In genomic region chr12:32983332-32983731, GRCh38 we compare ENCODE assay signal across 17 cellular contexts.
A peak's percentile ranks its signal among the peaks of the same experiment; 100 is the strongest.
DNase-seq lines count a peak whose midpoint lies in the region; ATAC-seq and TF ChIP-seq lines count a peak whose summit lies in the region.
"Had no signal": no experiment of that assay in that cellular context is flagged by ENCODE, and none has a peak within 500 bp of the region (broad histone marks: within the 10 kb centered on the region; RNA-seq: fewer than 3 reads in every experiment).

No MANE protein-coding gene starts in this region.

- peaks cover 1% of the 10 kb centered on the region for H3K36me3 Mint-ChIP-seq in progenitor cell of endocrine pancreas (ENCODE audit: insufficient read depth)
- H3K36me3 Mint-ChIP-seq: CD14-positive monocyte, T-cell had no signal

- H3K27ac Mint-ChIP-seq in progenitor cell of endocrine pancreas = peak overlapping the region; percentile 30
- H3K27ac Mint-ChIP-seq: B cell, CD14-positive monocyte, HFFc6, T-cell had no signal

- WGBS in lower leg skin, 2 donors = 39 to 47% methylated on average over 10 of the region's 10 CpGs

- DNase-seq in ELF-1 (ENCODE audit: low read depth, low spot score) (peak; percentile 82), NCI-H226 (peak; percentile 79), islet precursor cell (peak; percentile 95), progenitor cell of endocrine pancreas (ENCODE audit: low spot score, unreplicated experiment) (no peak), NCI-H345 (lab: John Stamatoyannopoulos, UW) (no peak), lower leg skin (ENCODE audit: low spot score in 2 of 2) (no peak)
- DNase-seq: GM23248, HFFc6, Kasumi-1, MV-4-11, NCI-H510A, T-cell had no signal

- peaks cover 25% of the 10 kb centered on the region for H3K4me1 Mint-ChIP-seq in progenitor cell of endocrine pancreas (ENCODE audit: low read depth)
- H3K4me1 Mint-ChIP-seq: B cell, CD14-positive monocyte, T-cell had no signal

- no peaks in the 10 kb centered on the region for H3K27me3 Mint-ChIP-seq in progenitor cell of endocrine pancreas
- H3K27me3 Mint-ChIP-seq: B cell had no signal

- H3K4me3 Mint-ChIP-seq in progenitor cell of endocrine pancreas (ENCODE audit: low read depth) = no peak overlapping the region
- H3K4me3 Mint-ChIP-seq: B cell, CD14-positive monocyte, HFFc6, T-cell had no signal

- intact Hi-C loops in lower leg skin (cut with DNase I; ENCODE audit: low total_unique reads) = no loop called here

- TF ChIP-seq POLR2A in lower leg skin (IDR thresholded peaks at IDR 0.05) = no peak

- peaks cover 12% of the 10 kb centered on the region for H3K9me3 Mint-ChIP-seq in progenitor cell of endocrine pancreas (ENCODE audit: low read depth)
- H3K9me3 Mint-ChIP-seq: T-cell had no signal

- no peak for ATAC-seq in GM18858 (IDR thresholded peaks at IDR 0.05; ENCODE audit: unreplicated experiment)
- ATAC-seq: HepG2, Panc1, T-cell had no signal

- no peak for TF ChIP-seq CTCF in progenitor cell of endocrine pancreas (IDR thresholded peaks at IDR 0.05; ENCODE audit: unreplicated experiment)
- TF ChIP-seq CTCF in lower leg skin (IDR thresholded peaks at IDR 0.05) = no peak

- no peak overlapping the region for H3K4me3 ChIP-seq in lower leg skin (ENCODE audit: low read depth, poor library complexity, severe bottlenecking)
- H3K4me3 ChIP-seq: GM23248 had no signal

Comparison
In these comparisons a context has a peak if more than half of its experiments do, and no peak if none do; other contexts are left out.
1. DNase-seq: peak in ELF-1 (single experiment), NCI-H226 (single experiment) and islet precursor cell (single experiment); none in progenitor cell of endocrine pancreas (single experiment), NCI-H345 (single experiment) and lower leg skin (0 of 2).